In the genomic region with DNA sequence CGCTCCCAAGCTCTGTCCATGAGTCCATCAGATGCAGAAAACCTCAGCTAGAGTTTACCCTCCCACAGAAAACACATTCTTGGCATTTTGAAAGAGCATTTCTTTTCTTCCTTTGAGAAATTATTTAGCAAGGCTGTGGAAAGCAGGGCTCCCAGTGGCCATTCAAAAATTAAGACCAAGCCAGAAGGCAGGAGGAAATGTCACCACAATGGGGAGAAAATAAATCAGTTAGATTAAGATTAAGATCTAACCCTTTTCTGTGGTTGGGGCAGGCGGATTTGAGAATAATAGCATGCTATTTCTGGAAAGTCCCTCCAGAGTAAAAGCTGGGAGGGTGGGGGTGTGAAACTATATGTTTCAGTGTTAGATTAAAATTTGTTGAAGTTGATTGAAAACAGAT, we compare ENCODE assay signal across 9 cellular contexts. TPM values are rescaled to one million over a fixed set of nuclear protein-coding genes. Genes with fewer than 3 reads are reported as not detected.
DNase-seq lines count a peak whose midpoint lies in the region; ATAC-seq and TF ChIP-seq lines count a peak whose summit lies in the region.
"Had no signal": no experiment of that assay in that cellular context is flagged by ENCODE, and none has a peak within 500 bp of the region (broad histone marks: within the 10 kb centered on the region; RNA-seq: fewer than 3 reads in every experiment).

No MANE protein-coding gene starts in this region.

- H3K4me3 ChIP-seq in Peyer's patch, result no peak overlapping the region
- peak overlapping the region in 3 of 59 donors; percentile 18 to 58 (median 45) for H3K4me3 ChIP-seq in dorsolateral prefrontal cortex
- H3K4me3 ChIP-seq: cardiac muscle cell had no signal

- peak overlapping the region in 3 of 4 donors; percentile 34 to 67 (median 48) for H3K27ac ChIP-seq in Peyer's patch
- H3K27ac ChIP-seq in dorsolateral prefrontal cortex, result peak overlapping the region in 58 of 59 donors; percentile 17 to 98 (median 93)
- H3K27ac ChIP-seq: cardiac muscle cell had no signal

- TF ChIP-seq POLR2A in Peyer's patch (IDR thresholded peaks at IDR 0.05), result no peak

- intact Hi-C loops in dorsolateral prefrontal cortex (cut with DNase I), result loop anchor here in 1 of 2 donors (5.0 kb wide), 1 partner anchor 342 kb away; no protein-coding TSS in a partner anchor

- H3K9me3 ChIP-seq in Peyer's patch, result no peaks in the 10 kb centered on the region

- peaks cover 18% of the 10 kb centered on the region for H3K36me3 Mint-ChIP-seq in activated CD8-positive, alpha-beta memory T cell treated with anti-CD3 and anti-CD28 coated beads, Interleukin-2, amount 10 ng/mL, durations not matched to agents 7 days and 5 days

- H3K4me3 Mint-ChIP-seq in activated CD8-positive, alpha-beta memory T cell treated with anti-CD3 and anti-CD28 coated beads, Interleukin-2, amount 10 ng/mL, durations not matched to agents 7 days and 5 days, result peak overlapping the region; percentile 60

- peaks cover 69% of the 10 kb centered on the region for H3K4me1 Mint-ChIP-seq in activated CD8-positive, alpha-beta memory T cell treated with anti-CD3 and anti-CD28 coated beads, Interleukin-2, amount 10 ng/mL, durations not matched to agents 7 days and 5 days

- peaks cover 3% of the 10 kb centered on the region for H3K9me3 Mint-ChIP-seq in activated CD8-positive, alpha-beta memory T cell treated with anti-CD3 and anti-CD28 coated beads, Interleukin-2, amount 10 ng/mL, durations not matched to agents 7 days and 5 days (ENCODE audit: low read depth)

- H3K27me3 ChIP-seq in Peyer's patch, result no peaks in the 10 kb centered on the region
- H3K27me3 ChIP-seq in dorsolateral prefrontal cortex, result no peaks in the 10 kb centered on the region
- H3K27me3 ChIP-seq: cardiac muscle cell had no signal

- TF ChIP-seq CTCF in Peyer's patch (IDR thresholded peaks at IDR 0.05), result no peak
- TF ChIP-seq CTCF in dorsolateral prefrontal cortex (IDR thresholded peaks at IDR 0.05 in 54 of 56, conservative IDR thresholded peaks at IDR 0.05 in 2 of 56; ENCODE audit: low read depth in 1 of 56, partially characterized antibody in 56 of 56), result peak in 1 of 56 donors; percentile 13

- H3K4me1 ChIP-seq in Peyer's patch, result peaks cover 13 to 97% (median 19%) of the 10 kb centered on the region in 4 donors

- peak; percentile 65 for ATAC-seq in activated CD8-positive, alpha-beta memory T cell treated with anti-CD3 and anti-CD28 coated beads, Interleukin-2, amount 10 ng/mL, durations not matched to agents 7 days and 5 days
- ATAC-seq in HG02588 (IDR thresholded peaks at IDR 0.05; ENCODE audit: unreplicated experiment), result no peak

- peak; percentile 69 for DNase-seq in activated CD8-positive, alpha-beta memory T cell treated with anti-CD3 and anti-CD28 coated beads, Interleukin-2, amount 10 ng/mL, durations not matched to agents 7 days and 5 days
- no peak for DNase-seq in activated CD8-positive, alpha-beta memory T cell treated with anti-CD3 and anti-CD28 coated beads, Interleukin-2, amount 50 U/mL, for 4 hours
- DNase-seq in Peyer's patch (no peak), dorsolateral prefrontal cortex (no peak), superior temporal gyrus (ENCODE audit: extremely low spot score) (peak; percentile 37), SKM-1 treated with dmso at 0.1 percent for 144 hours (lab: John Stamatoyannopoulos, UW; ENCODE audit: unreplicated experiment) (no peak)
- no peak for DNase-seq in activated CD8-positive, alpha-beta memory T cell treated with anti-CD3 and anti-CD28 coated beads, Interleukin-2, amount 50 U/mL, for 48 hours

- H3K27me3 Mint-ChIP-seq in activated CD8-positive, alpha-beta memory T cell treated with anti-CD3 and anti-CD28 coated beads, Interleukin-2, amount 10 ng/mL, durations not matched to agents 7 days and 5 days, result no peaks in the 10 kb centered on the region

- H3K27ac Mint-ChIP-seq in activated CD8-positive, alpha-beta memory T cell treated with anti-CD3 and anti-CD28 coated beads, Interleukin-2, amount 10 ng/mL, durations not matched to agents 7 days and 5 days, result peak overlapping the region; percentile 80

- H3K36me3 ChIP-seq in Peyer's patch, result no peaks in the 10 kb centered on the region
- H3K36me3 ChIP-seq: cardiac muscle cell had no signal

- CTCF ChIA-PET in activated CD8-positive, alpha-beta memory T cell treated with anti-CD3 and anti-CD28 coated beads, Interleukin-2, amount 10 ng/mL, durations not matched to agents 7 days and 5 days (lab: Charles Lee), result interaction anchor here (0.8 to 4.6 kb wide), 2 partner anchors 12 kb away, joined by 3 to 33 read pairs; no protein-coding TSS in a partner anchor

RNA-seq across cellular contexts. Expression of a gene that starts 20.2 kb away (rescaled TPM):
- 10 to 100 TPM; 21.0 to 31.6 TPM for total RNA-seq in activated CD8-positive, alpha-beta memory T cell treated with anti-CD3 and anti-CD28 coated beads, Interleukin-2, amount 10 ng/mL, durations not matched to agents 7 days and 5 days
- total RNA-seq in Peyer's patch (10 to 100 TPM; 28.5 to 65.2 (median 59.2) TPM), dorsolateral prefrontal cortex (100 to 1,000 TPM in 86 of 120 experiments, 10 to 100 TPM in 34; 65.6 to 291 (median 118) TPM)

Comparison
In these comparisons a context has a peak if more than half of its experiments do, and no peak if none do; other contexts are left out.
1. DNase-seq: peak in activated CD8-positive, alpha-beta memory T cell treated with anti-CD3 and anti-CD28 coated beads, Interleukin-2, amount 10 ng/mL, durations not matched to agents 7 days and 5 days (single experiment) and superior temporal gyrus (single experiment); none in activated CD8-positive, alpha-beta memory T cell treated with anti-CD3 and anti-CD28 coated beads, Interleukin-2, amount 50 U/mL, for 4 hours (single experiment), Peyer's patch (0 of 3), dorsolateral prefrontal cortex (0 of 10), SKM-1 treated with dmso at 0.1 percent for 144 hours (single experiment) and activated CD8-positive, alpha-beta memory T cell treated with anti-CD3 and anti-CD28 coated beads, Interleukin-2, amount 50 U/mL, for 48 hours (single experiment).